9 cellular contexts compared by ENCODE assay signal in the genomic region with DNA sequence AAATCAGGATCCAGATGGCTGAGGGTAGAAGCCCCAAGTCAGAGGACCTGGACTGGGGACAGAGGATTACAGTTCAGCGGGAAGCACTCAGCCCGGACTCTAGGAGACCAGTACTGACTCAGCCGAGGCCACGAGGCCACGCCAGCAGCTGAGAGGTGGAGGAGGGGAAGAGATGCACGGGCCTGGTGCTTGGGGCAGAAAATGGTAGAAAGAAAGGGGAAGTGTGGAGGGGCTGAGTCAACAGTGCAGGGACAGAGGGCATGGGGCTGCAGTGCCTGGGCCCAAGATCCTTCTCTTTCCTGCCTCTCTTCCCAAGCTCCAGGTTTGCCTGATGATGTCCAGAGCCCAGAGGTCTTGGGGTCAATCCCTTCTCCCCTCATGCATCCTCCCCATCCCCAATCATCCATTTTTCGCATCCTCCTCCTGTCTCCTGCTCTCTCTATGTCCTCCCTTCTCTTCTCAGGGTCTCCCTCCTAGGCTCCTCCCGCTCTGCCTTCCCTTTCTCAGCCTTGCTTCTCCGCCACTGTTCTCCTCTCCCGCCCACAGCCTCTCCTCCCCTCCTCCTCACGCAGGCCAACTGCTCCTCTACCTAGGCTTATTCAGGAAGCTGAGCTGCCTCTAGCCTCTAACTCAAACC. TPM values are rescaled to one million over a fixed set of nuclear protein-coding genes. Genes with fewer than 3 reads are reported as not detected.
A peak's percentile ranks its signal among the peaks of the same experiment; 100 is the strongest.
DNase-seq lines count a peak whose midpoint lies in the region; ATAC-seq, FAIRE-seq and TF ChIP-seq lines count a peak whose summit lies in the region.
"Had no signal": no experiment of that assay in that cellular context is flagged by ENCODE, and none has a peak within 500 bp of the region (broad histone marks: within the 10 kb centered on the region; RNA-seq: fewer than 3 reads in every experiment).

No MANE protein-coding gene starts in this region.

- TF ChIP-seq CTCF in heart left ventricle (IDR thresholded peaks at IDR 0.05) = no peak

- intact Hi-C loops in heart left ventricle (cut with DNase I) = no loop called here

- H3K27ac Mint-ChIP-seq in activated naive CD4-positive, alpha-beta T cell treated with anti-CD3 and anti-CD28 coated beads, Interleukin-2, amount 50 U/mL, for 24 hours = peak overlapping the region; percentile 89

- H3K9me3 Mint-ChIP-seq in activated naive CD4-positive, alpha-beta T cell treated with anti-CD3 and anti-CD28 coated beads, Interleukin-2, amount 50 U/mL, for 24 hours = no peaks in the 10 kb centered on the region

- peaks cover 70% of the 10 kb centered on the region for H3K4me1 ChIP-seq in ACC112 (ENCODE audit: control insufficient read depth, insufficient read depth, low read length, unreplicated experiment)
- H3K4me1 ChIP-seq in heart left ventricle = peaks cover 26 to 100% (median 98%) of the 10 kb centered on the region in 12 donors

- 38 to 47% (median 43%) methylated on average over 11 of the region's 11 CpGs for WGBS in heart left ventricle, 4 donors

- H2AFZ ChIP-seq in ACC112 (ENCODE audit: low read length, unreplicated experiment) = no peak overlapping the region

- peaks cover 13% of the 10 kb centered on the region for H3K36me3 Mint-ChIP-seq in activated naive CD4-positive, alpha-beta T cell treated with anti-CD3 and anti-CD28 coated beads, Interleukin-2, amount 50 U/mL, for 24 hours

- DNase-seq in GM19239 (ENCODE audit: insufficient read length, low spot score) (no peak), NCI-H2227 (lab: John Stamatoyannopoulos, UW; ENCODE audit: unreplicated experiment) (peak; percentile 58), heart left ventricle (peak; percentile 71 to 89 (median 84)), putamen (ENCODE audit: low spot score) (peak; percentile 86), DMS153 treated with DMSO at 0.1 percent for 48 hours (lab: John Stamatoyannopoulos, UW; ENCODE audit: unreplicated experiment) (no peak)

- H3K9me3 ChIP-seq in heart left ventricle = no peaks in the 10 kb centered on the region

- peak; percentile 17 to 71 (median 57) for ATAC-seq in heart left ventricle
- no peak for ATAC-seq in HG02623 (IDR thresholded peaks at IDR 0.05; ENCODE audit: unreplicated experiment)

- H3K27ac ChIP-seq in ACC112 (ENCODE audit: low read depth, low read length) = peak overlapping the region; percentile 82
- H3K27ac ChIP-seq in heart left ventricle = peak overlapping the region; percentile 29 to 100 (median 90)

- peaks cover 96% of the 10 kb centered on the region for H3K4me1 Mint-ChIP-seq in activated naive CD4-positive, alpha-beta T cell treated with anti-CD3 and anti-CD28 coated beads, Interleukin-2, amount 50 U/mL, for 24 hours

- peak overlapping the region; percentile 62 for H3K4me3 Mint-ChIP-seq in activated naive CD4-positive, alpha-beta T cell treated with anti-CD3 and anti-CD28 coated beads, Interleukin-2, amount 50 U/mL, for 24 hours

- FAIRE-seq in GM19239 (lab: Jason Lieb, UNC) = peak; percentile 86
- FAIRE-seq: endometrium had no signal

- H3K36me3 ChIP-seq in ACC112 (ENCODE audit: insufficient read depth, low read length) = peaks cover 13% of the 10 kb centered on the region; the same call in 1 of the 2 replicates
- H3K36me3 ChIP-seq in heart left ventricle = peaks cover 0 to 71% (median 35%) of the 10 kb centered on the region in 9 donors

- H3K27me3 ChIP-seq in ACC112 (ENCODE audit: insufficient read depth, low read length) = no peaks in the 10 kb centered on the region
- H3K27me3 ChIP-seq in heart left ventricle = no peaks in the 10 kb centered on the region

- H3K4me3 ChIP-seq in ACC112 (ENCODE audit: low read depth, low read length) (peak overlapping the region; percentile 47; the same call in 1 of the 2 replicates), heart left ventricle (peak overlapping the region in 2 of 12 donors; percentile 3 to 28)

- no peaks in the 10 kb centered on the region for H3K27me3 Mint-ChIP-seq in activated naive CD4-positive, alpha-beta T cell treated with anti-CD3 and anti-CD28 coated beads, Interleukin-2, amount 50 U/mL, for 24 hours

- peaks cover 70% of the 10 kb centered on the region for H3K79me2 ChIP-seq in ACC112 (ENCODE audit: control insufficient read depth, insufficient read depth, low read length, unreplicated experiment)

- no peak for TF ChIP-seq POLR2A in heart left ventricle (IDR thresholded peaks at IDR 0.05)

RNA-seq across cellular contexts. Expression of gene ARHGEF2, which starts 7.7 kb away (rescaled TPM):
- 10 to 100 TPM; 34.7 to 98.6 (median 61.6) TPM for total RNA-seq in heart left ventricle
- polyA plus RNA-seq in heart left ventricle = 10 to 100 TPM; 23.9 to 28.8 TPM

RNA-seq across cellular contexts. Expression of gene RXFP4, which starts 29.2 kb away (rescaled TPM):
- total RNA-seq in heart left ventricle = not detected
- polyA plus RNA-seq in heart left ventricle = under 1 TPM in 1 of 2 donors, not detected in 1; 0.07 TPM

RNA-seq across cellular contexts. Expression of gene KHDC4, which starts 36.4 kb away (rescaled TPM):
- total RNA-seq in heart left ventricle = 10 to 100 TPM; 16.9 to 28.0 (median 22.6) TPM
- 10 to 100 TPM; 17.4 to 19.1 TPM for polyA plus RNA-seq in heart left ventricle

RNA-seq across cellular contexts. Expression of gene SSR2, which starts 50.1 kb away (rescaled TPM):
- 100 to 1,000 TPM in 4 of 9 donors, 10 to 100 TPM in 5; 67.7 to 174 (median 81.2) TPM for total RNA-seq in heart left ventricle
- 100 to 1,000 TPM in 1 of 2 donors, 10 to 100 TPM in 1; 63.9 to 282 TPM for polyA plus RNA-seq in heart left ventricle

RNA-seq across cellular contexts. Expression of gene RIT1, which starts 59.5 kb away (rescaled TPM):
- 10 to 100 TPM; 15.1 to 33.3 (median 20.0) TPM for total RNA-seq in heart left ventricle
- polyA plus RNA-seq in heart left ventricle = 10 to 100 TPM in 1 of 2 donors, 1 to 10 TPM in 1; 8.1 to 20.1 TPM

Comparison
In these comparisons a context has a peak if more than half of its experiments do, and no peak if none do; other contexts are left out.
1. DNase-seq: peak in NCI-H2227 (single experiment), heart left ventricle (5 of 5) and putamen (single experiment); none in GM19239 (single experiment) and DMS153 treated with DMSO at 0.1 percent for 48 hours (single experiment).